In genomic region chr20:28602401-28603217, GRCh38 we compare ENCODE assay signal across 8 cellular contexts.
DNase-seq lines count a peak whose midpoint lies in the region; ATAC-seq and TF ChIP-seq lines count a peak whose summit lies in the region.
"Not testable (repeated sequence)": the region's sequence is repeated elsewhere in the genome, so short reads cannot be mapped to it uniquely, and the experiment has no call there.

No MANE protein-coding gene starts in this region.

- WGBS in psoas muscle, 3 donors: 2 to 9% (median 4%) methylated on average over 71 of the region's 71 CpGs

- intact Hi-C loops in psoas muscle (cut with DNase I): not testable (repeated sequence)

- H3K36me3 Mint-ChIP-seq in activated CD4-positive, alpha-beta T cell treated with anti-CD3 and anti-CD28 coated beads, Interleukin-2, amount 10 ng/mL, durations not matched to agents 7 days and 5 days (ENCODE audit: low read depth): peaks cover 12% of the 10 kb centered on the region

- H3K4me3 ChIP-seq in GM06990 (replicated peaks; ENCODE audit: low read depth, low read length) (peak overlapping the region; percentile 38), cardiac fibroblast (replicated peaks in 1 of 2; ENCODE audit: low read depth in 2 of 2, low read length in 2 of 2) (peak overlapping the region; percentile 73 to 75), psoas muscle (peak overlapping the region; percentile 75)

- peak overlapping the region; percentile 92 for H3K27ac Mint-ChIP-seq in activated CD4-positive, alpha-beta T cell treated with anti-CD3 and anti-CD28 coated beads, Interleukin-2, amount 10 ng/mL, durations not matched to agents 7 days and 5 days

- peak; percentile 75 for DNase-seq in GM06990 (ENCODE audit: extremely low read depth, insufficient read length)
- peak; percentile 23 for DNase-seq in HS-5 (ENCODE audit: low read depth)
- peak; percentile 84 for DNase-seq in activated CD4-positive, alpha-beta T cell treated with anti-CD3 and anti-CD28 coated beads, Interleukin-2, amount 10 ng/mL, durations not matched to agents 7 days and 5 days
- peak; percentile 96 for DNase-seq in cardiac fibroblast (ENCODE audit: low read depth in 2 of 2)
- DNase-seq in hepatic stellate cell (ENCODE audit: low spot score): peak; percentile 70
- peak; percentile 80 to 89 for DNase-seq in psoas muscle
- DNase-seq in substantia nigra (lab: John Stamatoyannopoulos, UW): not testable (repeated sequence)

- H3K9me3 Mint-ChIP-seq in activated CD4-positive, alpha-beta T cell treated with anti-CD3 and anti-CD28 coated beads, Interleukin-2, amount 10 ng/mL, durations not matched to agents 7 days and 5 days: not testable (repeated sequence)

- not testable (repeated sequence) for H3K9me3 ChIP-seq in psoas muscle

- H3K4me1 ChIP-seq in psoas muscle: not testable (repeated sequence)

- H3K27me3 ChIP-seq in GM06990 (replicated peaks; ENCODE audit: control insufficient read depth, insufficient read depth, low read length); psoas muscle (ENCODE audit: insufficient read depth in 3 of 3, low read length in 2 of 3): not testable (repeated sequence)

- CTCF ChIA-PET in activated CD4-positive, alpha-beta T cell treated with anti-CD3 and anti-CD28 coated beads, Interleukin-2, amount 10 ng/mL, durations not matched to agents 7 days and 5 days (lab: Charles Lee): interaction anchor here (0.6 kb wide), 1 partner anchor 1774 kb away, joined by 3 read pairs; no protein-coding TSS in a partner anchor

- peak overlapping the region; percentile 93 for H3K4me3 Mint-ChIP-seq in activated CD4-positive, alpha-beta T cell treated with anti-CD3 and anti-CD28 coated beads, Interleukin-2, amount 10 ng/mL, durations not matched to agents 7 days and 5 days

- TF ChIP-seq CTCF in GM06990 (IDR thresholded peaks at IDR 0.05; ENCODE audit: insufficient read depth, low read length, poor library complexity, severe bottlenecking) (peak; percentile 16), cardiac fibroblast (IDR thresholded peaks at IDR 0.05; ENCODE audit: low read depth, low read length) (peak; percentile 82), psoas muscle (IDR thresholded peaks at IDR 0.05) (peak; percentile 52)

- peaks cover 23% of the 10 kb centered on the region for H3K4me1 Mint-ChIP-seq in activated CD4-positive, alpha-beta T cell treated with anti-CD3 and anti-CD28 coated beads, Interleukin-2, amount 10 ng/mL, durations not matched to agents 7 days and 5 days

- POLR2A ChIA-PET in activated CD4-positive, alpha-beta T cell treated with anti-CD3 and anti-CD28 coated beads, Interleukin-2, amount 10 ng/mL, durations not matched to agents 7 days and 5 days (lab: Charles Lee): not testable (repeated sequence)

- H3K27me3 Mint-ChIP-seq in activated CD4-positive, alpha-beta T cell treated with anti-CD3 and anti-CD28 coated beads, Interleukin-2, amount 10 ng/mL, durations not matched to agents 7 days and 5 days: not testable (repeated sequence)

- H3K27ac ChIP-seq in psoas muscle (peak overlapping the region; percentile 63), substantia nigra (ENCODE audit: low read depth, low read length, poor library complexity, severe bottlenecking) (peak overlapping the region; percentile 35)

- H3K36me3 ChIP-seq in GM06990 (ENCODE audit: control insufficient read depth, insufficient read depth, low read length); psoas muscle (ENCODE audit: insufficient read depth in 1 of 2, low read depth in 1 of 2): not testable (repeated sequence)

- peak; percentile 100 for ATAC-seq in GM21723 (IDR thresholded peaks at IDR 0.05; ENCODE audit: unreplicated experiment)
- ATAC-seq in psoas muscle: peak; percentile 90 to 100 (median 100)

Comparison
In these comparisons a context has a peak if more than half of its experiments do, and no peak if none do; other contexts are left out.
1. CTCF ChIP-seq: peak in every context shown above with its lines; median percentile 82 in cardiac fibroblast; 52 in psoas muscle; 16 in GM06990.